Comparison of ENCODE assay signal across 29 cellular contexts in the genomic region with DNA sequence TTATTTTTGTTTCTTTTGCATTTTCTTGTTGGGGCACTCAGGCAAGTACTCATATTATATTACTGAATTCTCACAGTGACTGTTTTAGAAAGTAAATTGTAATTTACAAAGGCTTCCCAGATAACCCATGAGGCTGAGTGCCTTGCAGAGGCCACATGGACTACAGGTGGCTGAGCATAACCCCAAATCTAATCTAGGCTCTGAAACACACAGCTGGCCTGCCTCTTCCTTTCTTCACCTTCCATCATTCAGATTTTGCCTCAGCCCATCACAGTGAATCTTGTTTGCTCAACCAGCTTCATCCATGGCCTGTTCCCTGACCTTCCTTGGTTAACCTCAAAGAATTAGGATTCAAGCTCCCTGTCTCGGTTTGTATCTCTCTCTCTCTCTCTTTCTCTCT.
"Had no signal": no experiment of that assay in that cellular context is flagged by ENCODE, and none has a peak within 500 bp of the region (broad histone marks: within the 10 kb centered on the region; RNA-seq: fewer than 3 reads in every experiment).

No MANE protein-coding gene starts in this region.

- H3K27ac ChIP-seq: ascending aorta, cardiac muscle cell, colonic mucosa, SJCRH30 had no signal

- H3K9me3 ChIP-seq: colonic mucosa, SK-N-SH had no signal

- H3K4me1 ChIP-seq: ascending aorta, colonic mucosa, SJCRH30 had no signal

- H3K9ac ChIP-seq: SK-N-SH had no signal

- ATAC-seq: activated CD8-positive, alpha-beta T cell treated with anti-CD3 and anti-CD28 coated beads for 36 hours; activated T-cell treated with anti-CD3 and anti-CD28 coated beads, Interleukin-2, amount 50 U/mL, for 72 hours; activated T-helper 17 cell treated with anti-CD3 and anti-CD28 coated beads, Interleukin-2, amount 50 U/mL, for 72 hours had no signal

- H3K36me3 ChIP-seq: ascending aorta, cardiac muscle cell, colonic mucosa, SJCRH30 had no signal

- FAIRE-seq: TTC549 had no signal

- H3K4me2 ChIP-seq: SK-N-SH had no signal

- H3K27me3 ChIP-seq: ascending aorta, cardiac muscle cell, colonic mucosa had no signal

- H3K9me2 ChIP-seq: SK-N-SH had no signal

- DNase-seq: activated CD4-positive, alpha-beta T cell treated with anti-CD3 and anti-CD28 coated beads, Interleukin-2, amount 10 ng/mL, durations not matched to agents 24 days and 14 days; activated CD4-positive, alpha-beta T cell treated with anti-CD3 and anti-CD28 coated beads, Interleukin-2, amount 50 U/mL, for 4 hours; activated CD8-positive, alpha-beta T cell treated with anti-CD3 and anti-CD28 coated beads for 36 hours; activated effector memory CD4-positive, alpha-beta T cell treated with anti-CD3 and anti-CD28 coated beads, Interleukin-2, amount 50 U/mL, for 16 hours; activated naive CD4-positive, alpha-beta T cell; activated naive CD4-positive, alpha-beta T cell treated with anti-CD3 and anti-CD28 coated beads, Interleukin-2, amount 50 U/mL, for 16 hours; activated naive CD8-positive, alpha-beta T cell treated with anti-CD3 and anti-CD28 coated beads for 36 hours; activated T-cell treated with anti-CD3 and anti-CD28 coated beads, Interleukin-2, amount 50 U/mL, for 1 hour; activated T-cell treated with anti-CD3 and anti-CD28 coated beads, Interleukin-2, amount 50 U/mL, for 72 hours; amniotic stem cell; colonic mucosa; NCI-H1105; NCI-H1417 treated with DMSO at 0.1 percent for 48 hours; NCI-H187 treated with DMSO at 0.1 percent for 48 hours; NCI-H2081; NCI-H2171 treated with DMSO at 0.1 percent for 48 hours; NCI-H2227 treated with DMSO at 0.1 percent for 48 hours; NCI-H446; NCI-H510A treated with DMSO at 0.1 percent for 48 hours; NCI-H526 treated with DMSO at 0.1 percent for 48 hours; NCI-H774; OCI-M1; Right ventricle myocardium superior; SJCRH30; SK-N-SH had no signal

- H3K4me3 ChIP-seq: ascending aorta, cardiac muscle cell, colonic mucosa, SJCRH30 had no signal
